Comparison of ENCODE assay signal across 31 cellular contexts in the genomic region with DNA sequence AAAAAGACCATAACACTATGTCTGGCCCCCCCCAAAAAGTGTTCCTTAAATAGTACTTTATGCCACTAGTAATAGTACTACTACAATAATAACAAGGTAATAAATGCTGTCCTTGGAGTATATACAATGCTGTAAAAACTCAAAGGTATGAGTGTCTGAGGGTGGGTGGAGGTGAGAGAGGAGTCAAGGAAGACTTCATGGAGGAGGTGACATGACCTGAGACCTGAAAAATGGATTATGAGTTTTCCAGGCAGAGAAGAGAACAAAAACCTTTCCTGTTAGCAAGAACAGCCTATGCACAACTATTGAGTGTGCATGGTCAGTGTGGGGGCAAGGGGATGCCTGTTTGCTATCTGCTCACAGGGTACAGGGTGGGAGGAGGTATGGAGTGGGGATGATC.
"Had no signal": no experiment of that assay in that cellular context is flagged by ENCODE, and none has a peak within 500 bp of the region (broad histone marks: within the 10 kb centered on the region; RNA-seq: fewer than 3 reads in every experiment).

No MANE protein-coding gene starts in this region.

- H3K27ac ChIP-seq: brain microvascular endothelial cell had no signal

- H3K27me3 ChIP-seq: brain microvascular endothelial cell, MG63 had no signal

- ATAC-seq: activated naive CD8-positive, alpha-beta T cell treated with anti-CD3 and anti-CD28 coated beads, Interleukin-2, amount 50 U/mL, for 24 hours; activated T-cell treated with anti-CD3 and anti-CD28 coated beads, Interleukin-2, amount 50 U/mL, for 4 hours had no signal

- H3K36me3 ChIP-seq: brain microvascular endothelial cell, MG63 had no signal

- H3K36me3 Mint-ChIP-seq: activated CD4-positive, alpha-beta memory T cell treated with anti-CD3 and anti-CD28 coated beads for 36 hours; activated naive CD4-positive, alpha-beta T cell treated with anti-CD3 and anti-CD28 coated beads, Interleukin-2, amount 10 ng/mL, durations not matched to agents 7 days and 5 days; activated naive CD8-positive, alpha-beta T cell had no signal

- DNase-seq: activated B cell treated with CpG ODN at 0.5 μM for 24 hours; activated CD4-positive, alpha-beta memory T cell treated with anti-CD3 and anti-CD28 coated beads for 36 hours; activated CD4-positive, alpha-beta T cell treated with anti-CD3 and anti-CD28 coated beads for 4 hours; activated CD4-positive, alpha-beta T cell treated with anti-CD3 and anti-CD28 coated beads, Interleukin-2, amount 50 U/mL, for 1 hour; activated CD4-positive, CD25-positive, alpha-beta regulatory T cell treated with anti-CD3 and anti-CD28 coated beads, Interleukin-2, amount 50 U/mL, for 72 hours; activated CD8-positive, alpha-beta memory T cell treated with anti-CD3 and anti-CD28 coated beads, Interleukin-2, amount 50 U/mL, for 4 hours; activated effector memory CD4-positive, alpha-beta T cell treated with Interleukin-2 at 50 U/mL for 16 hours; activated naive CD4-positive, alpha-beta T cell treated with anti-CD3 and anti-CD28 coated beads, Interleukin-2, amount 10 ng/mL, durations not matched to agents 7 days and 5 days; activated naive CD8-positive, alpha-beta T cell treated with anti-CD3 and anti-CD28 coated beads, Interleukin-2, amount 50 U/mL, for 24 hours; activated T-cell treated with anti-CD3 and anti-CD28 coated beads for 4 hours; activated T-cell treated with anti-CD3 and anti-CD28 coated beads, Interleukin-2, amount 50 U/mL, for 4 hours; amniotic stem cell; aorta; brain microvascular endothelial cell; central memory CD4-positive, alpha-beta T cell; Kasumi-1; MG63; NCI-H1048; NCI-H1436; NCI-H1694; NCI-H1930; NCI-H2081 treated with DMSO at 0.1 percent for 48 hours; NCI-H226; NCI-H524 treated with DMSO at 0.1 percent for 48 hours; Right ventricle myocardium superior; SW 1271; T-helper 1 cell; T-helper 2 cell; T-helper 9 cell had no signal

- H3K4me3 Mint-ChIP-seq: activated B cell treated with CpG ODN at 0.5 μM for 24 hours; activated CD4-positive, alpha-beta memory T cell treated with anti-CD3 and anti-CD28 coated beads for 36 hours; activated naive CD4-positive, alpha-beta T cell treated with anti-CD3 and anti-CD28 coated beads, Interleukin-2, amount 10 ng/mL, durations not matched to agents 7 days and 5 days; activated naive CD8-positive, alpha-beta T cell; activated naive CD8-positive, alpha-beta T cell treated with anti-CD3 and anti-CD28 coated beads, Interleukin-2, amount 50 U/mL, for 24 hours; activated T-cell treated with anti-CD3 and anti-CD28 coated beads, Interleukin-2, amount 50 U/mL, for 4 hours; activated T-helper 1 cell treated with anti-CD3 and anti-CD28 coated beads, Interleukin-12 subunit alpha, Interleukin-12 subunit beta, Interleukin-2, Interleukin-4 antibody, amounts not matched to agents 30 ng/mL and 10 ng/mL and 1 ng/mL, durations not matched to agents 14 hours and 24 hours and 36 hours had no signal

- H3K4me1 Mint-ChIP-seq: activated B cell treated with CpG ODN at 0.5 μM for 24 hours; activated naive CD4-positive, alpha-beta T cell treated with anti-CD3 and anti-CD28 coated beads, Interleukin-2, amount 10 ng/mL, durations not matched to agents 7 days and 5 days; activated naive CD8-positive, alpha-beta T cell treated with anti-CD3 and anti-CD28 coated beads, Interleukin-2, amount 50 U/mL, for 24 hours had no signal

- H3K9me3 Mint-ChIP-seq: activated B cell treated with CpG ODN at 0.5 μM for 24 hours; activated CD4-positive, alpha-beta memory T cell treated with anti-CD3 and anti-CD28 coated beads for 36 hours; activated naive CD4-positive, alpha-beta T cell treated with anti-CD3 and anti-CD28 coated beads, Interleukin-2, amount 10 ng/mL, durations not matched to agents 7 days and 5 days; activated naive CD8-positive, alpha-beta T cell treated with anti-CD3 and anti-CD28 coated beads, Interleukin-2, amount 50 U/mL, for 24 hours; activated T-cell treated with anti-CD3 and anti-CD28 coated beads, Interleukin-2, amount 50 U/mL, for 4 hours; activated T-helper 1 cell treated with anti-CD3 and anti-CD28 coated beads, Interleukin-12 subunit alpha, Interleukin-12 subunit beta, Interleukin-2, Interleukin-4 antibody, amounts not matched to agents 30 ng/mL and 10 ng/mL and 1 ng/mL, durations not matched to agents 14 hours and 24 hours and 36 hours had no signal

- H3K4me3 ChIP-seq: MG63 had no signal

- H3K27ac Mint-ChIP-seq: activated B cell treated with CpG ODN at 0.5 μM for 24 hours; activated CD4-positive, alpha-beta memory T cell treated with anti-CD3 and anti-CD28 coated beads for 36 hours; activated naive CD4-positive, alpha-beta T cell treated with anti-CD3 and anti-CD28 coated beads, Interleukin-2, amount 10 ng/mL, durations not matched to agents 7 days and 5 days; activated naive CD8-positive, alpha-beta T cell; activated naive CD8-positive, alpha-beta T cell treated with anti-CD3 and anti-CD28 coated beads, Interleukin-2, amount 50 U/mL, for 24 hours; activated T-helper 1 cell treated with anti-CD3 and anti-CD28 coated beads, Interleukin-12 subunit alpha, Interleukin-12 subunit beta, Interleukin-2, Interleukin-4 antibody, amounts not matched to agents 30 ng/mL and 10 ng/mL and 1 ng/mL, durations not matched to agents 14 hours and 24 hours and 36 hours had no signal

- H3K9me3 ChIP-seq: MG63 had no signal
